Comparison of ENCODE assay signal across 9 cellular contexts in the genomic region with DNA sequence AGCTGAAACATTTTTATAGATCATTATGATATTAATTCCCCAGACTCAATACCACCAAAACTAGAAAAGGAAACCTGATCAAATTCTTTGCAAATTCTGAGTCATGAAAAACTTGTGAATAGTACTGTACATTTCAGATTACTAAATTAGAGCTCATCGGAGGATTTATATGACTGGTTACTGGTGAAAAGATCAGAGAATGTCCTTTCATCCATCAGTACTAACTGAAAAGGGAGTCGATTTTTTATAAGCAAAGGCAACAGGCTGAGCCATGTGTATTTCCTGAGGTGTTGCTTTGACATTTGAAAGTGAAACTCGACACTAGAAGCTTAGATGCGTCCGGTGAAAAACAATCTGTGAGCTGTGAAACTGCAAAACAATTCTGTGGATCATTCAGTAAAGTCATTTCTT.
DNase-seq lines count a peak whose midpoint lies in the region; ATAC-seq and TF ChIP-seq lines count a peak whose summit lies in the region.
"Had no signal": no experiment of that assay in that cellular context is flagged by ENCODE, and none has a peak within 500 bp of the region (broad histone marks: within the 10 kb centered on the region; RNA-seq: fewer than 3 reads in every experiment).

No MANE protein-coding gene starts in this region.

- intact Hi-C loops in PC-9 (cut with micrococcal nuclease; ENCODE audit: unreplicated experiment) = loop anchor here (1.0 to 5.0 kb wide), 2 partner anchors 23 to 68 kb away; no protein-coding TSS in a partner anchor

- no peak for TF ChIP-seq POLR2A in tibial nerve (IDR thresholded peaks at IDR 0.05)

- no peaks in the 10 kb centered on the region for H3K9me2 ChIP-seq in GM23248 (ENCODE audit: insufficient read depth)
- no peaks in the 10 kb centered on the region for H3K9me2 ChIP-seq in PC-9 (ENCODE audit: insufficient read depth)

- TF ChIP-seq EP300 in tibial nerve (IDR thresholded peaks at IDR 0.05) = no peak

- BruUV-seq in PC-9 (replicated peaks; lab: Mats Ljungman, UMichigan) = TSS peak; percentile 41

- H3K79me2 ChIP-seq in GM23248 (ENCODE audit: insufficient read depth) (no peaks in the 10 kb centered on the region), PC-9 (ENCODE audit: low read depth) (no peaks in the 10 kb centered on the region)

- CTCF ChIA-PET in PC-9 (lab: Charles Lee) = interaction anchor here (0.6 kb wide), 1 partner anchor 11 kb away, joined by 3 read pairs; no protein-coding TSS in a partner anchor

- H3K4me2 ChIP-seq in GM23248 (ENCODE audit: unreplicated experiment) (peak overlapping the region; percentile 73), PC-9 (peak overlapping the region; percentile 5; the same call in 1 of the 2 replicates)

- H3K27me3 ChIP-seq in GM23248 (replicated peaks; ENCODE audit: insufficient read depth) = no peaks in the 10 kb centered on the region
- no peaks in the 10 kb centered on the region for H3K27me3 ChIP-seq in PC-9 (ENCODE audit: insufficient read depth, low read depth)
- H3K27me3 ChIP-seq in tibial nerve = no peaks in the 10 kb centered on the region

- peaks cover 10% of the 10 kb centered on the region for H3F3A ChIP-seq in GM23248 (ENCODE audit: insufficient read depth)
- peaks cover 23% of the 10 kb centered on the region; the same call in 1 of the 2 replicates for H3F3A ChIP-seq in PC-9 (ENCODE audit: insufficient read depth, low read depth)

- H3K4me1 ChIP-seq in GM23248 (ENCODE audit: insufficient read depth) (peaks cover 30% of the 10 kb centered on the region), PC-9 (replicated peaks; ENCODE audit: insufficient read depth) (peaks cover 45% of the 10 kb centered on the region), tibial nerve (peaks cover 0 to 18% (median 4%) of the 10 kb centered on the region in 4 donors)

- WGBS in GM23248 (ENCODE audit: low coverage in 1 of 2, low lambda C conversion rate in 2 of 2, missing lambda C conversion rate in 2 of 2), 2 experiments = 5 to 8% methylated on average over 5 of the region's 5 CpGs
- 29 to 34% methylated on average over 5 of the region's 5 CpGs for WGBS in tibial nerve, 2 donors

- no peaks in the 10 kb centered on the region for H3K36me3 ChIP-seq in GM23248 (ENCODE audit: low read depth)
- no peaks in the 10 kb centered on the region for H3K36me3 ChIP-seq in PC-9 (ENCODE audit: low read depth)
- no peaks in the 10 kb centered on the region for H3K36me3 ChIP-seq in tibial nerve

- H4K20me1 ChIP-seq in GM23248 (ENCODE audit: insufficient read depth) (no peaks in the 10 kb centered on the region), PC-9 (ENCODE audit: insufficient read depth) (no peaks in the 10 kb centered on the region)

- peak; percentile 26 for DNase-seq in DMS 273 (lab: John Stamatoyannopoulos, UW; ENCODE audit: unreplicated experiment)
- DNase-seq in DMS 273 treated with DMSO at 0.1 percent for 48 hours (lab: John Stamatoyannopoulos, UW) = no peak
- DNase-seq in GM23248 = no peak
- DNase-seq in PC-9 = no peak
- no peak for DNase-seq in left lobe of liver (ENCODE audit: low spot score)
- no peak for DNase-seq in 8988T
- no peak for DNase-seq in stimulated activated naive CD4-positive, alpha-beta T cell treated with Interleukin-2 at 50 U/mL for 16 hours (lab: John Stamatoyannopoulos, UW)
- no peak for DNase-seq in tibial nerve (ENCODE audit: low spot score in 2 of 2)

- H3K4me3 ChIP-seq in GM23248 (peak overlapping the region; percentile 52), PC-9 (no peak overlapping the region), tibial nerve (no peak overlapping the region)

- TF ChIP-seq CTCF in PC-9 (conservative IDR thresholded peaks at IDR 0.05) = no peak
- no peak for TF ChIP-seq CTCF in tibial nerve (IDR thresholded peaks at IDR 0.05)

- ATAC-seq in left lobe of liver = peak; percentile 66

- H3K27ac ChIP-seq in GM23248 = no peak overlapping the region
- peak overlapping the region; percentile 18; the same call in 1 of the 2 replicates for H3K27ac ChIP-seq in PC-9
- peak overlapping the region in 2 of 4 donors; percentile 8 to 29 for H3K27ac ChIP-seq in tibial nerve
- H3K27ac ChIP-seq: 22Rv1 had no signal

- H2AFZ ChIP-seq in GM23248 (peak overlapping the region; percentile 59), PC-9 (no peak overlapping the region)

- peak overlapping the region; percentile 18 for H3K9ac ChIP-seq in GM23248

- no peaks in the 10 kb centered on the region for H3K9me3 ChIP-seq in GM23248 (ENCODE audit: low read depth)
- no peaks in the 10 kb centered on the region; the same call in 1 of the 2 replicates for H3K9me3 ChIP-seq in PC-9 (ENCODE audit: insufficient read depth, low read depth)
- H3K9me3 ChIP-seq in tibial nerve = no peaks in the 10 kb centered on the region

- in situ Hi-C loops in GM23248 (cut with MboI) = no loop called here

- POLR2A ChIA-PET in PC-9 (lab: Charles Lee; ENCODE audit: unreplicated experiment) = interaction anchor here (0.6 kb wide), 1 partner anchor 9 kb away, joined by 3 read pairs; no protein-coding TSS in a partner anchor
